ENCODE assay signal across 3 cellular contexts in the genomic region with DNA sequence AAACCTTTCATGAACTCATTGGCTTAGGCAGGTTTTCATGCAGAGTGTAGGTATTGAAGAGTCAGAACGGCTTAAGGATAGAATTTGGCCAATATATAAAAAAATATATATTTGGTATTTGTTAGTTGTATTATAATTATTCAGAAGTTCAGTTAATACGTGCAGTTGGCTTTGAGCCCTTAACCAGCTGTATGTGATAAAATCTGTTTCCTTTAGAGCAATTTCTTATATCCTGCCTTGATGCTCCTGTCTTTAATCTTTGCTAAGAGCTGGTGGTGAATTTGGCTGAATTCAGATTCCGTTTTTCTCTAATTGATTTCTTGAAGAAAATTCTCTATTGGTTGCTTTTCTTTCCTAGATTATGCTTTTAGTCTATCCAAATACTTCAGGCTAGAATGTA.
TF ChIP-seq lines count a peak whose summit lies in the region.

No MANE protein-coding gene starts in this region.

TF ChIP-seq in SK-N-SH, 30 proteins besides CTCF, POLR2A, EP300 and RAD21 (continues in another document):
- no peak for TF ChIP-seq FOXJ3 (CRISPR knock-in tag; IDR thresholded peaks at IDR 0.05)
- TF ChIP-seq SIN3A (IDR thresholded peaks at IDR 0.05; ENCODE audit: borderline replicate concordance, low read depth, low read length): no peak
- no peak for TF ChIP-seq TAF1 (IDR thresholded peaks at IDR 0.05; ENCODE audit: borderline replicate concordance, low read depth, low read length)
- no peak for TF ChIP-seq ELF1 (IDR thresholded peaks at IDR 0.05)
- TF ChIP-seq USF2 (IDR thresholded peaks at IDR 0.05; ENCODE audit: borderline replicate concordance, low read depth, low read length): no peak
- TF ChIP-seq MAX (IDR thresholded peaks at IDR 0.05; ENCODE audit: low read depth): no peak
- no peak for TF ChIP-seq MEF2A (IDR thresholded peaks at IDR 0.05; ENCODE audit: borderline replicate concordance, low read depth)
- no peak for TF ChIP-seq MXI1 (IDR thresholded peaks at IDR 0.05; ENCODE audit: low read depth, low read length)
- TF ChIP-seq, protein P1, sequence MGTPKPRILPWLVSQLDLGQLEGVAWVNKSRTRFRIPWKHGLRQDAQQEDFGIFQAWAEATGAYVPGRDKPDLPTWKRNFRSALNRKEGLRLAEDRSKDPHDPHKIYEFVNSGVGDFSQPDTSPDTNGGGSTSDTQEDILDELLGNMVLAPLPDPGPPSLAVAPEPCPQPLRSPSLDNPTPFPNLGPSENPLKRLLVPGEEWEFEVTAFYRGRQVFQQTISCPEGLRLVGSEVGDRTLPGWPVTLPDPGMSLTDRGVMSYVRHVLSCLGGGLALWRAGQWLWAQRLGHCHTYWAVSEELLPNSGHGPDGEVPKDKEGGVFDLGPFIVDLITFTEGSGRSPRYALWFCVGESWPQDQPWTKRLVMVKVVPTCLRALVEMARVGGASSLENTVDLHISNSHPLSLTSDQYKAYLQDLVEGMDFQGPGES (IDR thresholded peaks at IDR 0.05; ENCODE audit: low read depth, low read length): no peak
- no peak for TF ChIP-seq GABPA (IDR thresholded peaks at IDR 0.05; ENCODE audit: low read depth)
- TF ChIP-seq, protein P2, sequence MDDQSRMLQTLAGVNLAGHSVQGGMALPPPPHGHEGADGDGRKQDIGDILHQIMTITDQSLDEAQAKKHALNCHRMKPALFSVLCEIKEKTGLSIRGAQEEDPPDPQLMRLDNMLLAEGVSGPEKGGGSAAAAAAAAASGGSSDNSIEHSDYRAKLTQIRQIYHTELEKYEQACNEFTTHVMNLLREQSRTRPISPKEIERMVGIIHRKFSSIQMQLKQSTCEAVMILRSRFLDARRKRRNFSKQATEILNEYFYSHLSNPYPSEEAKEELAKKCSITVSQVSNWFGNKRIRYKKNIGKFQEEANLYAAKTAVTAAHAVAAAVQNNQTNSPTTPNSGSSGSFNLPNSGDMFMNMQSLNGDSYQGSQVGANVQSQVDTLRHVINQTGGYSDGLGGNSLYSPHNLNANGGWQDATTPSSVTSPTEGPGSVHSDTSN (IDR thresholded peaks at IDR 0.05): peak; percentile 20; the same call in 1 of the 2 replicates
- no peak for TF ChIP-seq RXRA (IDR thresholded peaks at IDR 0.05; ENCODE audit: borderline replicate concordance, low read depth)
- TF ChIP-seq POLR2AphosphoS5 (IDR thresholded peaks at IDR 0.05; ENCODE audit: low read depth, low read length): no peak
- no peak for TF ChIP-seq YY1 (IDR thresholded peaks at IDR 0.05; ENCODE audit: low read depth)
- TF ChIP-seq EZH2phosphoT487 (IDR thresholded peaks at IDR 0.05; ENCODE audit: borderline replicate concordance, low read depth): no peak
- no peak for TF ChIP-seq CHD2 (IDR thresholded peaks at IDR 0.05; ENCODE audit: low read length, partially characterized antibody)
- peak; percentile 49 for TF ChIP-seq TCF12 (IDR thresholded peaks at IDR 0.05)
- no peak for TF ChIP-seq SMC3 (IDR thresholded peaks at IDR 0.05; ENCODE audit: low read depth, low read length)
- TF ChIP-seq NRF1 (IDR thresholded peaks at IDR 0.05; ENCODE audit: low read depth, low read length): no peak
- TF ChIP-seq, protein P3, sequence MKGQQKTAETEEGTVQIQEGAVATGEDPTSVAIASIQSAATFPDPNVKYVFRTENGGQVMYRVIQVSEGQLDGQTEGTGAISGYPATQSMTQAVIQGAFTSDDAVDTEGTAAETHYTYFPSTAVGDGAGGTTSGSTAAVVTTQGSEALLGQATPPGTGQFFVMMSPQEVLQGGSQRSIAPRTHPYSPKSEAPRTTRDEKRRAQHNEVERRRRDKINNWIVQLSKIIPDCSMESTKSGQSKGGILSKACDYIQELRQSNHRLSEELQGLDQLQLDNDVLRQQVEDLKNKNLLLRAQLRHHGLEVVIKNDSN (IDR thresholded peaks at IDR 0.05; ENCODE audit: borderline replicate concordance, low read depth): no peak

TF ChIP-seq in SK-N-SH treated with all-trans-retinoic acid at 6 μM for 48 hours, 23 proteins besides CTCF, POLR2A, EP300 and RAD21:
- TF ChIP-seq CREB5 (CRISPR knock-in tag; IDR thresholded peaks at IDR 0.05; ENCODE audit: low read depth): no peak
TF ChIP-seq in SK-N-SH treated with all-trans-retinoic acid at 6 μM for 48 hours: peak in this region for 0.

TF ChIP-seq in endothelial cell of umbilical vein, 7 proteins besides CTCF, POLR2A, EP300 and RAD21:
- TF ChIP-seq POLR2AphosphoS5 (IDR thresholded peaks at IDR 0.05; ENCODE audit: insufficient read depth, low read depth, low read length) (peak; percentile 7), GATA2 (IDR thresholded peaks at IDR 0.05; ENCODE audit: insufficient read depth, insufficient read length, low read depth, low read length) (peak; percentile 55), FOS (IDR thresholded peaks at IDR 0.05; ENCODE audit: borderline replicate concordance, insufficient read depth, low read length) (no peak), MAX (IDR thresholded peaks at IDR 0.05; ENCODE audit: insufficient read depth, insufficient read length) (no peak), JUN (IDR thresholded peaks at IDR 0.05; ENCODE audit: borderline replicate concordance, insufficient read depth, insufficient read length, low read depth) (no peak), EZH2 (IDR thresholded peaks at IDR 0.05; ENCODE audit: borderline replicate concordance, low read depth, low read length, severe bottlenecking) (no peak)
TF ChIP-seq in endothelial cell of umbilical vein: peak in this region for 2.
